ENCODE assay signal across 19 cellular contexts in genomic region chr10:16746856-16747255, GRCh38.
"Had no signal": no experiment of that assay in that cellular context is flagged by ENCODE, and none has a peak within 500 bp of the region (broad histone marks: within the 10 kb centered on the region; RNA-seq: fewer than 3 reads in every experiment).

No MANE protein-coding gene starts in this region.

- H3K9me3 ChIP-seq: SJCRH30 had no signal

- DNase-seq: KBM-7, MV-4-11, NCI-H1048, NCI-H1105, NCI-H1417, NCI-H1436 treated with DMSO at 0.1 percent for 48 hours, NCI-H1694, NCI-H187 treated with DMSO at 0.1 percent for 48 hours, NCI-H2029 treated with DMSO at 0.1 percent for 48 hours, NCI-H2171 treated with DMSO at 0.1 percent for 48 hours, NCI-H345, NCI-H446 treated with DMSO at 0.1 percent for 48 hours, NCI-H510A treated with DMSO at 0.1 percent for 48 hours, NCI-H526, SHP77 treated with DMSO at 0.1 percent for 48 hours, SJCRH30 had no signal

- ATAC-seq: Panc1, Right ventricle myocardium inferior, SK-N-SH treated with all-trans-retinoic acid at 6 μM for 48 hours had no signal

- H3K4me3 ChIP-seq: SJCRH30 had no signal

- H3K36me3 ChIP-seq: SJCRH30 had no signal

- H3K27ac ChIP-seq: SJCRH30 had no signal

- H3K27me3 ChIP-seq: SJCRH30 had no signal
